9 cellular contexts compared by ENCODE assay signal in the genomic region with DNA sequence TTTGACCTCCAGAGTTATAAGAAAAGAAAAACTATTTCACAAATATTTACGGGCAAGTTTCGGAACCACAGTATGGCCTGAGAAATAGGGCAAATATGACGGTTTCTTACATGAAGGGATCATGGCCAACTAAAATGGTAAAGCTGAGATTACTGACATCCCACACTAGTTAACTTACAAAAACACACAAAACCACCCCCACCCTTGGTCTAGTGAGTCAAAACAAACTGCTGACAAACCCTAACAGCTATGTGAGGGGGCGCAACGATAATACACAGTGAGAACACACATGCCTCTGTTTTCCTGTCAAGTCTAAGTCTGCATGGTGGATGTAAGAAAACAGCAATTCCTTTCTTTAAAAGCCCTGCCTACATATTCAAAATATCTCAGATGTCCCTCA. TPM values are rescaled to one million over a fixed set of nuclear protein-coding genes. Genes with fewer than 3 reads are reported as not detected.
A peak's percentile ranks its signal among the peaks of the same experiment; 100 is the strongest.
DNase-seq lines count a peak whose midpoint lies in the region; ATAC-seq, FAIRE-seq and TF ChIP-seq lines count a peak whose summit lies in the region.
"Had no signal": no experiment of that assay in that cellular context is flagged by ENCODE, and none has a peak within 500 bp of the region (broad histone marks: within the 10 kb centered on the region; RNA-seq: fewer than 3 reads in every experiment).

No MANE protein-coding gene starts in this region.

- H2AFZ ChIP-seq in GM12878 (ENCODE audit: control insufficient read depth, low read depth, low read length) (no peak overlapping the region), hepatocyte (no peak overlapping the region)

- no peaks in the 10 kb centered on the region for H3K27me3 Mint-ChIP-seq in activated T-cell treated with anti-CD3 and anti-CD28 coated beads, Interleukin-2, amount 50 U/mL, for 24 hours
- no peaks in the 10 kb centered on the region for H3K27me3 Mint-ChIP-seq in osteocyte (ENCODE audit: unreplicated experiment)

- peak overlapping the region; percentile 21 for H3K4me3 Mint-ChIP-seq in activated T-cell treated with anti-CD3 and anti-CD28 coated beads, Interleukin-2, amount 50 U/mL, for 24 hours
- H3K4me3 Mint-ChIP-seq in osteocyte (ENCODE audit: unreplicated experiment): no peak overlapping the region

- peak; percentile 27 for TF ChIP-seq RAD21 in GM12878 (IDR thresholded peaks at IDR 0.05; ENCODE audit: insufficient read depth, low read depth, low read length)

- H3K79me2 ChIP-seq in GM12878 (ENCODE audit: control insufficient read depth, insufficient read depth, low read length) (peaks cover 8% of the 10 kb centered on the region), hepatocyte (peaks cover 21% of the 10 kb centered on the region)

- peak overlapping the region; percentile 77 for H3K4me2 ChIP-seq in GM12878 (ENCODE audit: control insufficient read depth, insufficient read depth)
- no peak overlapping the region for H3K4me2 ChIP-seq in hepatocyte

- H3K4me3 ChIP-seq in GM12878: peak overlapping the region; percentile 33; the same call in 1 of the 2 replicates
- no peak overlapping the region for H3K4me3 ChIP-seq in gastroesophageal sphincter
- no peak overlapping the region for H3K4me3 ChIP-seq in hepatocyte

- H3K27ac Mint-ChIP-seq in activated T-cell treated with anti-CD3 and anti-CD28 coated beads, Interleukin-2, amount 50 U/mL, for 24 hours: peak overlapping the region; percentile 90
- peak overlapping the region; percentile 67 for H3K27ac Mint-ChIP-seq in osteocyte (ENCODE audit: unreplicated experiment)

- CTCF ChIA-PET in GM12878 (lab: Yijun Ruan, JAX): interaction anchor here (0.7 to 2.6 kb wide), 20 partner anchors 8 to 773 kb away, joined by 3 to 12 read pairs (median 5); a partner anchor contains a TSS

- H3K27me3 ChIP-seq in GM12878 (replicated peaks in 1 of 2; ENCODE audit: control insufficient read depth in 2 of 2, insufficient read depth in 2 of 2, low read length in 1 of 2) (no peaks in the 10 kb centered on the region), gastroesophageal sphincter (no peaks in the 10 kb centered on the region), hepatocyte (no peaks in the 10 kb centered on the region)

- RAD21 ChIA-PET in GM12878 (lab: Charles Lee; ENCODE audit: unreplicated experiment): interaction anchor here (0.7 to 6.3 kb wide), 37 partner anchors 9 to 773 kb away, joined by 3 to 119 read pairs (median 8); a partner anchor contains a TSS

- in situ Hi-C loops in GM12878 (cut with MboI): no loop called here

- intact Hi-C loops in GM12878 (cut with micrococcal nuclease; ENCODE audit: unreplicated experiment): loop anchor here (2.0 to 10.0 kb wide), 5 partner anchors 34 to 418 kb away; no protein-coding TSS in a partner anchor

- H3K9ac ChIP-seq in GM12878 (ENCODE audit: control insufficient read depth, insufficient read depth, low read length): peak overlapping the region; percentile 56

- H3K4me1 ChIP-seq in GM12878 (ENCODE audit: control insufficient read depth, insufficient read depth, low read length) (peaks cover 27% of the 10 kb centered on the region), gastroesophageal sphincter (peaks cover 3 to 28% (median 4%) of the 10 kb centered on the region in 3 donors), hepatocyte (ENCODE audit: insufficient read depth) (peaks cover 7% of the 10 kb centered on the region)

- no peaks in the 10 kb centered on the region for H4K20me1 ChIP-seq in GM12878 (ENCODE audit: control insufficient read depth, insufficient read depth)
- peaks cover 3% of the 10 kb centered on the region for H4K20me1 ChIP-seq in hepatocyte (ENCODE audit: insufficient read depth, poor library complexity, severe bottlenecking)

- no peaks in the 10 kb centered on the region for H3K9me3 Mint-ChIP-seq in activated T-cell treated with anti-CD3 and anti-CD28 coated beads, Interleukin-2, amount 50 U/mL, for 24 hours
- H3K9me3 Mint-ChIP-seq in osteocyte (ENCODE audit: unreplicated experiment): no peaks in the 10 kb centered on the region

- H3K36me3 ChIP-seq in GM12878 (ENCODE audit: control insufficient read depth in 2 of 2, insufficient read depth in 2 of 2, low read length in 1 of 2) (peaks cover 0 to 7% of the 10 kb centered on the region in 2 experiments; a peak in 3 of 4 replicates), gastroesophageal sphincter (peaks cover 0 to 6% of the 10 kb centered on the region in 2 donors), hepatocyte (replicated peaks; ENCODE audit: insufficient read depth, low read depth) (no peaks in the 10 kb centered on the region)

- ATAC-seq in HG03045 (IDR thresholded peaks at IDR 0.05; ENCODE audit: unreplicated experiment): peak; percentile 63
- peak; percentile 81 for ATAC-seq in GM12878
- ATAC-seq in gastroesophageal sphincter: no peak

- 0% methylated on average over 5 of the region's 5 CpGs for WGBS in GM12878 (ENCODE audit: insufficient coverage, insufficient replicate concordance, low lambda C conversion rate, missing lambda C conversion rate)
- WGBS in gastroesophageal sphincter (ENCODE audit: low coverage in 1 of 2), 2 donors: 78 to 82% methylated on average over 5 of the region's 5 CpGs
- WGBS in hepatocyte (ENCODE audit: low lambda C conversion rate, missing lambda C conversion rate): 80% methylated on average over 5 of the region's 5 CpGs

- BruUV-seq in GM12878 (replicated peaks; lab: Mats Ljungman, UMichigan): TSS peak; percentile 26

- no peak for DNase-seq in activated T-cell treated with anti-CD3 and anti-CD28 coated beads, Interleukin-2, amount 50 U/mL, for 24 hours
- DNase-seq in activated T-cell treated with anti-CD3 and anti-CD28 coated beads, Interleukin-2, amount 50 U/mL, for 1 hour: no peak
- peak; percentile 68 for DNase-seq in GM12878 (ENCODE audit: low read depth, low spot score)
- no peak for DNase-seq in osteocyte (ENCODE audit: extremely low spot score, unreplicated experiment)
- DNase-seq in NCI-H524 (lab: John Stamatoyannopoulos, UW): no peak
- DNase-seq in hepatocyte (ENCODE audit: low spot score): no peak

- H3K9me2 ChIP-seq in hepatocyte (replicated peaks; ENCODE audit: insufficient read depth): no peaks in the 10 kb centered on the region

- H3K4me1 Mint-ChIP-seq in activated T-cell treated with anti-CD3 and anti-CD28 coated beads, Interleukin-2, amount 50 U/mL, for 24 hours (ENCODE audit: low read depth): peaks cover 72% of the 10 kb centered on the region
- H3K4me1 Mint-ChIP-seq in osteocyte (ENCODE audit: unreplicated experiment): peaks cover 21% of the 10 kb centered on the region

- POLR2A ChIA-PET in GM12878 (lab: Charles Lee): interaction anchor here (0.5 to 4.5 kb wide), 12 partner anchors 9 to 470 kb away, joined by 3 to 29 read pairs (median 6); a partner anchor contains a TSS

- peak; percentile 31; the same call in 1 of the 2 replicates for TF ChIP-seq POLR2A in GM12878 (IDR thresholded peaks at IDR 0.05; ENCODE audit: low read depth, low read length)
- no peak for TF ChIP-seq POLR2A in gastroesophageal sphincter (IDR thresholded peaks at IDR 0.05)

- FAIRE-seq in GM12878 (lab: Jason Lieb, UNC): peak; percentile 18

- SMC1A ChIA-PET in GM12878 (lab: Charles Lee; ENCODE audit: uncharacterized antibody, unreplicated experiment): interaction anchor here (0.7 to 7.8 kb wide), 41 partner anchors 9 to 773 kb away, joined by 3 to 101 read pairs (median 7); a partner anchor contains a TSS

- H3K36me3 Mint-ChIP-seq in activated T-cell treated with anti-CD3 and anti-CD28 coated beads, Interleukin-2, amount 50 U/mL, for 24 hours (ENCODE audit: low read depth): peaks cover 84% of the 10 kb centered on the region
- peaks cover 23% of the 10 kb centered on the region for H3K36me3 Mint-ChIP-seq in osteocyte (ENCODE audit: unreplicated experiment)

- TF ChIP-seq EP300 in GM12878 (IDR thresholded peaks at IDR 0.05; ENCODE audit: borderline replicate concordance in 1 of 2, control insufficient read depth in 1 of 2, low read depth in 2 of 2, low read length in 2 of 2) (peak; percentile 80 to 86; a peak in 3 of 4 replicates), gastroesophageal sphincter (IDR thresholded peaks at IDR 0.05) (no peak)

- 0 out of 6 replicates have a peak, but pooled peaks of 1 of the 3 experiments have one; percentile 5 for TF ChIP-seq CTCF in GM12878 (IDR thresholded peaks at IDR 0.05 in 2 of 3, conservative IDR thresholded peaks at IDR 0.05 in 1 of 3; ENCODE audit: control insufficient read depth in 2 of 3, extremely low read depth in 1 of 3, insufficient read depth in 1 of 3, low read depth in 3 of 3, low read length in 3 of 3)
- no peak for TF ChIP-seq CTCF in osteocyte (IDR thresholded peaks at IDR 0.05)
- no peak for TF ChIP-seq CTCF in gastroesophageal sphincter (IDR thresholded peaks at IDR 0.05)
- no peak for TF ChIP-seq CTCF in hepatocyte (IDR thresholded peaks at IDR 0.05; ENCODE audit: poor library complexity)

- H3K9me3 ChIP-seq in GM12878 (replicated peaks; ENCODE audit: control insufficient read depth, insufficient read depth, low read length) (no peaks in the 10 kb centered on the region; the same call in 2 of the 3 replicates), gastroesophageal sphincter (no peaks in the 10 kb centered on the region), hepatocyte (ENCODE audit: low read depth) (no peaks in the 10 kb centered on the region)

- H3K27ac ChIP-seq in GM12878 (ENCODE audit: control insufficient read depth, insufficient read depth): peak overlapping the region; percentile 86
- H3K27ac ChIP-seq in gastroesophageal sphincter: no peak overlapping the region
- H3K27ac ChIP-seq in hepatocyte: no peak overlapping the region
- H3K27ac ChIP-seq: C4-2B had no signal

TF ChIP-seq in GM12878, 131 proteins besides CTCF, POLR2A, EP300 and RAD21 (continues in another document):
- TF ChIP-seq TARDBP (IDR thresholded peaks at IDR 0.05; ENCODE audit: borderline replicate concordance): 0 out of 2 replicates have a peak, but pooled peaks have one; percentile 24

RNA-seq across cellular contexts. Expression of a gene that starts 32.3 kb away (rescaled TPM):
- 1,014 and 1,112 TPM in 2 replicates for total RNA-seq in GM12878 (2013; cell fraction: nucleolus; rRNA removed)
- total RNA-seq in GM12878 (2014; rRNA removed) (27.3 and 28.9 TPM in 2 replicates), GM12878 (2014; rRNA removed; fragmentation: Illumina TruSeq; extraction: Trizol) (40.5 and 45.0 TPM in 2 replicates), GM12878 (2021) (56.4 and 57.6 TPM in 2 replicates), osteocyte (24.6 and 28.8 TPM in 2 replicates), gastroesophageal sphincter (10 to 100 TPM; 27.4 to 59.4 (median 40.4) TPM), hepatocyte (29.2 and 56.0 TPM in 2 replicates)
- 23.4 TPM for polyA plus RNA-seq in GM12878 (2011; ENCODE audit: low read depth)
- polyA plus RNA-seq in GM12878 (2011; rRNA removed) (107 and 119 TPM in 2 replicates), GM12878 (2014; fragmentation: Illumina TruSeq; extraction: Trizol) (46.3 and 51.7 TPM in 2 replicates), GM12878 (2014; fragmentation: Nextera tagmentation; extraction: Ambion mirVana) (10 to 100 TPM; 17.2 to 17.6 TPM), GM12878 (2014; rRNA removed) (30.4 and 30.8 TPM in 2 replicates), GM12878 (2016; fragmentation: Nextera tagmentation; extraction: Ambion mirVana) (10 to 100 TPM; 43.4 to 47.4 TPM), hepatocyte (21.3 and 22.6 TPM in 2 replicates)
- 49.4 and 66.2 TPM in 2 replicates for polyA plus RNA-seq in GM12878 (2011; cell fraction: cytosol; rRNA removed)
- 101 and 108 TPM in 2 replicates for polyA plus RNA-seq in GM12878 (2011; cell fraction: nucleus; rRNA removed)
- polyA plus RNA-seq in GM12878 (2012): 36.8 and 37.8 TPM in 2 replicates
- 146 and 149 TPM in 2 replicates for polyA minus RNA-seq in GM12878 (2011; rRNA and poly(A)+ RNA removed)
- 29.0 and 34.4 TPM in 2 replicates for polyA minus RNA-seq in GM12878 (2011; cell fraction: cytosol; rRNA and poly(A)+ RNA removed)
- polyA minus RNA-seq in GM12878 (2011; cell fraction: nucleus; rRNA and poly(A)+ RNA removed): 262 and 381 TPM in 2 replicates
